8 cellular contexts compared by ENCODE assay signal in the genomic region with DNA sequence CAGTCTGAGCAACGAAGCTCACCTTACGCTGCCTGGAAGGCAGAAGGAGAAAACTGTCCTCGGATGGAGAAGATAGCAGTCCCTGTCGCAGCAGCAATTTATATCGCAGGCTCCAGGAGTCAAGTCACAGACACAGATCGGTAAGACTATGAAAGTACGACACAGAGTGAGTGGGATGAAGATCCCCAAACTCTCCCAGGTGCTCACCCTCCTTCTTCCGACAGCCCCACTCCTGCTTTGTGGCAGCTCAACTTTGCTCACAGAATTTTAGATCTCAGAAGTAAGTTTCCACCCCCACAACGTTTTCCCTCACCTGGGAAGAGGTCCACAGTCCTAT. TPM values are rescaled to one million over a fixed set of nuclear protein-coding genes. Genes with fewer than 3 reads are reported as not detected.
DNase-seq lines count a peak whose midpoint lies in the region; ATAC-seq, FAIRE-seq and TF ChIP-seq lines count a peak whose summit lies in the region.

No MANE protein-coding gene starts in this region.

- TF ChIP-seq CTCF in OCI-LY3 (IDR thresholded peaks at IDR 0.05; ENCODE audit: low read depth, low read length) (no peak), nephron (IDR thresholded peaks at IDR 0.05; ENCODE audit: unreplicated experiment in 3 of 3) (no peak)

- H3K9me3 Mint-ChIP-seq in effector memory CD8-positive, alpha-beta T cell = no peaks in the 10 kb centered on the region
- H3K9me3 Mint-ChIP-seq in nephron = peaks cover 7% of the 10 kb centered on the region

- H3K4me1 Mint-ChIP-seq in effector memory CD8-positive, alpha-beta T cell (ENCODE audit: low read depth in 2 of 2) = peaks cover 28 to 42% of the 10 kb centered on the region in 2 donors
- peaks cover 32% of the 10 kb centered on the region for H3K4me1 Mint-ChIP-seq in nephron

- H3K9ac ChIP-seq in OCI-LY3 (ENCODE audit: low read length) = peak overlapping the region; percentile 91

- H3K27ac ChIP-seq in OCI-LY3 (ENCODE audit: low read length) = peak overlapping the region; percentile 20; the same call in 1 of the 2 replicates

- H3K36me3 ChIP-seq in OCI-LY3 (replicated peaks; ENCODE audit: low read depth, low read length) = peaks cover 15% of the 10 kb centered on the region

- H3K79me2 ChIP-seq in OCI-LY3 (ENCODE audit: low read length) = peaks cover 30% of the 10 kb centered on the region

- H4K20me1 ChIP-seq in OCI-LY3 (ENCODE audit: insufficient read depth, low read length) = no peaks in the 10 kb centered on the region

- peaks cover 2% of the 10 kb centered on the region; the same call in 1 of the 2 replicates for H3K9me3 ChIP-seq in OCI-LY3 (ENCODE audit: insufficient read depth, low read length)

- H3K4me3 Mint-ChIP-seq in effector memory CD8-positive, alpha-beta T cell = peak overlapping the region; percentile 90 to 99
- peak overlapping the region; percentile 94 to 98 (median 97) for H3K4me3 Mint-ChIP-seq in nephron

- no peak for TF ChIP-seq POLR2A in GM12892 (IDR thresholded peaks at IDR 0.05; ENCODE audit: low read depth, low read length)

- H3K4me2 ChIP-seq in OCI-LY3 (ENCODE audit: low read length) = peak overlapping the region; percentile 95

- DNase-seq in GM12892 (ENCODE audit: insufficient read length) (no peak), NAMALWA (ENCODE audit: low spot score) (no peak), SIG-M5 (lab: John Stamatoyannopoulos, UW) (no peak)
- DNase-seq in effector memory CD8-positive, alpha-beta T cell = peak in 1 of 3 experiments; percentile 5

- H2AFZ ChIP-seq in OCI-LY3 (ENCODE audit: low read depth, low read length) = peak overlapping the region; percentile 89

- H3K27ac Mint-ChIP-seq in effector memory CD8-positive, alpha-beta T cell = peak overlapping the region; percentile 98 to 99
- peak overlapping the region; percentile 22 to 93 (median 78) for H3K27ac Mint-ChIP-seq in nephron

- no peak for ATAC-seq in effector memory CD8-positive, alpha-beta T cell (replicated peaks)
- no peak for ATAC-seq in GM19455 (IDR thresholded peaks at IDR 0.05; ENCODE audit: unreplicated experiment)
- no peak for ATAC-seq in GM18867 (IDR thresholded peaks at IDR 0.05; ENCODE audit: unreplicated experiment)

- H3K36me3 Mint-ChIP-seq in effector memory CD8-positive, alpha-beta T cell (ENCODE audit: insufficient read depth) = peaks cover 44% of the 10 kb centered on the region
- peaks cover 25% of the 10 kb centered on the region for H3K36me3 Mint-ChIP-seq in nephron (ENCODE audit: low read depth)

- H3K4me1 ChIP-seq in OCI-LY3 (ENCODE audit: low read length) = peaks cover 46% of the 10 kb centered on the region

- H3K27me3 Mint-ChIP-seq in effector memory CD8-positive, alpha-beta T cell = peaks cover 0 to 9% of the 10 kb centered on the region in 2 donors
- H3K27me3 Mint-ChIP-seq in nephron (ENCODE audit: low read depth) = no peaks in the 10 kb centered on the region

- peak; percentile 83 for FAIRE-seq in GM12892 (lab: Jason Lieb, UNC)

- peak overlapping the region; percentile 100 for H3K4me3 ChIP-seq in OCI-LY3 (ENCODE audit: low read length)

- no peaks in the 10 kb centered on the region for H3K27me3 ChIP-seq in OCI-LY3 (ENCODE audit: low read depth, low read length)

RNA-seq across cellular contexts. Expression of a gene that starts 0.4 kb away (rescaled TPM):
- 20.8 TPM for polyA plus RNA-seq in GM12892 (2012; ENCODE audit: missing spikeins)

RNA-seq across cellular contexts. Expression of a gene that starts 36.8 kb away (rescaled TPM):
- 57.3 TPM for polyA plus RNA-seq in GM12892 (2012; ENCODE audit: missing spikeins)
